Comparison of ENCODE assay signal across 8 cellular contexts in the genomic region with DNA sequence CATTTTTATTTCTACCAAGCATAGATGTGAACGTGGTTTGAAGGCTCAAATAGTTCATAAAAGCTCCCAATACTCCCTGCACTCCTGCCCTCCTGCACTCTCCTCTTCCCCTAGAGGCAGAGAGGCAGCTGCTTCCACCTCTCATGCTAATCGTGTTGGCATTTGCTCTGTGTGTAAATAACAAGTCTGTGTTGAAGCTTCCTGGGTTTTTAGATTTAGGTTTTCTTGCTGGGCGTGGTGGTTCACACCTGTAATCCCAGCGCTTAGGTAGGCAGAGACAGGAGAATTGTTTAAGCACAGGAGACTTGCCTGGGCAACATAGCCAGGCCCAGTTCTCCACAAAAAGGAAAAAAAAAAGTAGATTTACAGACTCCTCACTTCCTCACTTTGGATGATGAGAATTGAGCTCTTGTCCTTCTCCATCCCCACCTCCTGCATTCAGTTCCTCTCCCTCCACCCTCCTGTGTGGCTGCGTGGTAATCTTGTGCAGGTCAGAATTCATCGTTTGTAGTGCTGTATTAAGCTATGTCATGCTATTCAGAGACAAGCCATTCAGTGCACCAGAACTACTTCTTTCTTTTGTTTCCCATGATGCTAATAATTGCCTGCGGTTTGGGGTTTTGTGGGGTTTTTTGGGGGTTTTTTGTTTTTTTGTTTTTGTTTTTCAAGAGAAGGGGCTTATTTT. TPM values are rescaled to one million over a fixed set of nuclear protein-coding genes. Genes with fewer than 3 reads are reported as not detected.
DNase-seq lines count a peak whose midpoint lies in the region; ATAC-seq and TF ChIP-seq lines count a peak whose summit lies in the region.

No MANE protein-coding gene starts in this region.

- H3K9ac ChIP-seq in Karpas-422 (ENCODE audit: low read length): no peak overlapping the region

- H3K4me3 Mint-ChIP-seq in CD8-positive, alpha-beta T cell: peak overlapping the region; percentile 52

- H3K9me3 ChIP-seq in CD8-positive, alpha-beta T cell (ENCODE audit: low read length): no peaks in the 10 kb centered on the region
- H3K9me3 ChIP-seq in lower lobe of right lung (no peaks in the 10 kb centered on the region), Karpas-422 (ENCODE audit: low read length) (no peaks in the 10 kb centered on the region)

- peaks cover 29% of the 10 kb centered on the region for H3K4me1 Mint-ChIP-seq in CD8-positive, alpha-beta T cell (ENCODE audit: low read depth)

- peak overlapping the region; percentile 82 for H3K27ac Mint-ChIP-seq in CD8-positive, alpha-beta T cell
- peak overlapping the region; percentile 38 to 58 for H3K27ac Mint-ChIP-seq in activated naive CD4-positive, alpha-beta T cell treated with anti-CD3 and anti-CD28 coated beads, Interleukin-2, amount 50 U/mL, for 72 hours

- H3K4me3 ChIP-seq in CD8-positive, alpha-beta T cell (ENCODE audit: low read depth, low read length): no peak overlapping the region
- no peak overlapping the region for H3K4me3 ChIP-seq in lower lobe of right lung
- H3K4me3 ChIP-seq in Karpas-422 (ENCODE audit: low read length): no peak overlapping the region

- H3K27me3 ChIP-seq in CD8-positive, alpha-beta T cell (ENCODE audit: insufficient read depth, low read length): no peaks in the 10 kb centered on the region
- H3K27me3 ChIP-seq in lower lobe of right lung (ENCODE audit: low read depth) (no peaks in the 10 kb centered on the region), Karpas-422 (ENCODE audit: low read length) (no peaks in the 10 kb centered on the region)

- POLR2A ChIA-PET in CD8-positive, alpha-beta T cell (lab: Charles Lee): interaction anchor here (1.4 to 3.9 kb wide), 3 partner anchors 9 to 14 kb away, joined by 4 to 31 read pairs (median 11); no protein-coding TSS in a partner anchor

- CTCF ChIA-PET in CD8-positive, alpha-beta T cell (lab: Charles Lee): interaction anchor here (0.5 to 17.4 kb wide), 6 partner anchors 10 to 97 kb away, joined by 3 to 226 read pairs (median 4); a partner anchor contains a TSS

- H3K27me3 Mint-ChIP-seq in CD8-positive, alpha-beta T cell (ENCODE audit: low read depth): no peaks in the 10 kb centered on the region

- no peaks in the 10 kb centered on the region for H3K9me2 ChIP-seq in Karpas-422 (replicated peaks; ENCODE audit: insufficient read depth, low read length)

- H3K27ac ChIP-seq in CD8-positive, alpha-beta T cell (ENCODE audit: low read depth, low read length): no peak overlapping the region
- no peak overlapping the region for H3K27ac ChIP-seq in lower lobe of right lung
- no peak overlapping the region for H3K27ac ChIP-seq in Karpas-422 (ENCODE audit: low read length)

- ATAC-seq in CD8-positive, alpha-beta T cell: no peak
- ATAC-seq in GM18873 (IDR thresholded peaks at IDR 0.05; ENCODE audit: low FRiP score, unreplicated experiment): peak; percentile 81
- ATAC-seq in HG03135 (IDR thresholded peaks at IDR 0.05; ENCODE audit: unreplicated experiment): peak; percentile 51
- peak; percentile 27 to 37 for ATAC-seq in activated naive CD4-positive, alpha-beta T cell treated with anti-CD3 and anti-CD28 coated beads, Interleukin-2, amount 50 U/mL, for 72 hours
- ATAC-seq in lower lobe of right lung: no peak

- no peaks in the 10 kb centered on the region for H3K36me3 Mint-ChIP-seq in CD8-positive, alpha-beta T cell
- H3K36me3 Mint-ChIP-seq in activated naive CD4-positive, alpha-beta T cell treated with anti-CD3 and anti-CD28 coated beads, Interleukin-2, amount 50 U/mL, for 72 hours: no peaks in the 10 kb centered on the region

- no peak overlapping the region for H3K4me2 ChIP-seq in Karpas-422 (ENCODE audit: low read depth, low read length, poor library complexity, severe bottlenecking)

- peaks cover 22% of the 10 kb centered on the region for H3K4me1 ChIP-seq in CD8-positive, alpha-beta T cell (ENCODE audit: insufficient read depth, low read length)
- H3K4me1 ChIP-seq in lower lobe of right lung: no peaks in the 10 kb centered on the region
- H3K4me1 ChIP-seq in Karpas-422 (ENCODE audit: low read length): no peaks in the 10 kb centered on the region

- H3K79me2 ChIP-seq in Karpas-422 (ENCODE audit: low read length): no peaks in the 10 kb centered on the region

- no peaks in the 10 kb centered on the region for H4K20me1 ChIP-seq in Karpas-422 (ENCODE audit: insufficient read depth, low read depth, low read length)

- no peaks in the 10 kb centered on the region for H3K9me3 Mint-ChIP-seq in CD8-positive, alpha-beta T cell
- no peaks in the 10 kb centered on the region for H3K9me3 Mint-ChIP-seq in activated naive CD4-positive, alpha-beta T cell treated with anti-CD3 and anti-CD28 coated beads, Interleukin-2, amount 50 U/mL, for 72 hours

- intact Hi-C loops in CD8-positive, alpha-beta T cell (cut with DNase I, micrococcal nuclease): no loop called here
- intact Hi-C loops in lower lobe of right lung (cut with DNase I): no loop called here

- no peaks in the 10 kb centered on the region for H3K36me3 ChIP-seq in CD8-positive, alpha-beta T cell (ENCODE audit: insufficient read depth, low read length)
- H3K36me3 ChIP-seq in lower lobe of right lung (no peaks in the 10 kb centered on the region), Karpas-422 (ENCODE audit: insufficient read depth, low read length) (no peaks in the 10 kb centered on the region)

- TF ChIP-seq CTCF in CD8-positive, alpha-beta T cell (IDR thresholded peaks at IDR 0.05): no peak
- TF ChIP-seq CTCF in lower lobe of right lung (IDR thresholded peaks at IDR 0.05): no peak

- peak in 1 of 7 experiments; percentile 47 for DNase-seq in CD8-positive, alpha-beta T cell
- peak in 1 of 2 donors; percentile 30 for DNase-seq in activated naive CD4-positive, alpha-beta T cell treated with anti-CD3 and anti-CD28 coated beads, Interleukin-2, amount 50 U/mL, for 72 hours (ENCODE audit: low spot score in 2 of 2)
- DNase-seq in HuH-7.5 (ENCODE audit: low spot score) (no peak), HT-29 (ENCODE audit: low spot score) (no peak), lower lobe of right lung (no peak), Karpas-422 (no peak)

- H2AFZ ChIP-seq in Karpas-422 (ENCODE audit: low read length): no peak overlapping the region

RNA-seq across cellular contexts. Expression of a gene that starts 37.4 kb away (rescaled TPM):
- total RNA-seq in CD8-positive, alpha-beta T cell: 10 to 100 TPM; 49.8 to 56.0 TPM
- 10 to 100 TPM; 26.3 to 62.8 TPM for total RNA-seq in activated naive CD4-positive, alpha-beta T cell treated with anti-CD3 and anti-CD28 coated beads, Interleukin-2, amount 50 U/mL, for 72 hours
- not detected in 2 replicates for total RNA-seq in HT-29 (2014; rRNA removed; shearing (Covaris generic))
- 13.4 TPM for total RNA-seq in lower lobe of right lung
- total RNA-seq in Karpas-422 (2014; rRNA removed; shearing (Covaris generic); ENCODE audit: low replicate concordance): not detected in 2 replicates

RNA-seq across cellular contexts. Expression of a gene that starts 58.8 kb away (rescaled TPM):
- 10 to 100 TPM; 20.0 to 21.3 TPM for total RNA-seq in CD8-positive, alpha-beta T cell
- 100 to 1,000 TPM in 1 of 2 donors, 10 to 100 TPM in 1; 78.8 to 102 TPM for total RNA-seq in activated naive CD4-positive, alpha-beta T cell treated with anti-CD3 and anti-CD28 coated beads, Interleukin-2, amount 50 U/mL, for 72 hours
- 103 and 109 TPM in 2 replicates for total RNA-seq in HT-29 (2014; rRNA removed; shearing (Covaris generic))
- total RNA-seq in lower lobe of right lung: 51.9 TPM
- 59.5 and 98.4 TPM in 2 replicates for total RNA-seq in Karpas-422 (2014; rRNA removed; shearing (Covaris generic); ENCODE audit: low replicate concordance)

Comparison
In these comparisons a context has a peak if more than half of its experiments do, and no peak if none do; other contexts are left out.
1. ATAC-seq: peak in GM18873 (single experiment), HG03135 (single experiment) and activated naive CD4-positive, alpha-beta T cell treated with anti-CD3 and anti-CD28 coated beads, Interleukin-2, amount 50 U/mL, for 72 hours (2 of 2); none in CD8-positive, alpha-beta T cell (single experiment) and lower lobe of right lung (0 of 2).
2. RNA of a gene that starts 37.4 kb away (total RNA-seq): 26.3 to 62.8 TPM in activated naive CD4-positive, alpha-beta T cell treated with anti-CD3 and anti-CD28 coated beads, Interleukin-2, amount 50 U/mL, for 72 hours, 49.8 to 56.0 TPM in CD8-positive, alpha-beta T cell and 13.4 TPM in lower lobe of right lung (single experiment); not detected in HT-29 and not detected in Karpas-422; every median in the first group is over 10 times any median in the second.